ENCODE assay signal across 8 cellular contexts in the genomic region with DNA sequence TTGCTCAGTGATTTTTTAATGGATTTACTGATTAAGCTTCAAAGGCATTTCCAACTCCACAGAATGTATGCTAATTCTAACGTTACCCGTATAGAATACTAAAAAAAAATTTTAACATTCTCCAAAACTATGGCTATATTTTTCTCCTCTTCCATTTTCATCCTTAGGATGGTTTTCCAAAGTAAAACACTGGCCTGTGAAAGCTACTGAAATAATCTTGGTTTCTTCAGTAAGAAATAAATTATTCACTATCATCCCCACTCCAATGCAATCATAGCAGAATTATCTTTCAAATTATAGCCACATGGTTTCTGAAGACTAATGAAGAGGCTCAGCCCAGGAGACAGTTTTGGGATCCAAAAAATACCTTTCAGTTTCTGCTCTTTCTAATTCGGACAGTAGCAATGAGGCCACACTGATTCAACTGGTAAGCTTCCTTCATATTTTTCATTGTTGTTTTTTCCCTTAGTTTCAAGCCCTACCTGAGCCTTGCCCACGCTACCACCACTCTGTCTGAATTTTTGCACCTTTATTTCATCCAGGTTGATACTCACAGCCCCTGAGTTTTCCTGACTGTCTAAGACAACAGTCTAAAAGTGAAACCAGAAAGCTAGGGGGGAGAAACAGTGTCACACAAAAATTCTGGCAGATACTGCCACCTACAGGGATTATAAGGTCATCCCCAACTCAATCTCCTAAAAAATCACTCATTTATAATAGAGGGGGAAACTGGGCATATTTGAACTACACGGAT.
DNase-seq lines count a peak whose midpoint lies in the region; ATAC-seq and TF ChIP-seq lines count a peak whose summit lies in the region.

No MANE protein-coding gene starts in this region.

- H2AFZ ChIP-seq in SU-DHL-6 (ENCODE audit: low read depth, low read length, severe bottlenecking), result no peak overlapping the region

- ATAC-seq in GM18519 (IDR thresholded peaks at IDR 0.05; ENCODE audit: low FRiP score, unreplicated experiment) (peak; percentile 97), HG02938 (IDR thresholded peaks at IDR 0.05; ENCODE audit: unreplicated experiment) (peak; percentile 98)
- ATAC-seq in natural killer cell treated with Interleukin-12 subunit alpha and Interleukin-12 subunit beta and Interleukin-15 and Interleukin-18, amount 100 ng/mL, for 72 hours, result peak in 1 of 2 donors; percentile 73

- no peaks in the 10 kb centered on the region for H4K20me1 ChIP-seq in SU-DHL-6 (ENCODE audit: low read depth, low read length)

- no peak overlapping the region for H3K9ac ChIP-seq in SU-DHL-6 (ENCODE audit: low read length)

- peak in 9 of 14 donors; percentile 14 to 64 (median 37) for DNase-seq in C1 segment of cervical spinal cord (lab: John Stamatoyannopoulos, UW)
- DNase-seq in NCI-H1417 (lab: John Stamatoyannopoulos, UW), result peak; percentile 58 to 85 (median 79)
- DNase-seq in esophagus muscularis mucosa (ENCODE audit: extremely low spot score), result no peak
- no peak for DNase-seq in natural killer cell treated with Interleukin-12 subunit alpha and Interleukin-12 subunit beta and Interleukin-15 and Interleukin-18, amount 100 ng/mL, for 72 hours (ENCODE audit: low spot score)
- no peak for DNase-seq in NCI-H226

- H3K27ac ChIP-seq in SU-DHL-6 (ENCODE audit: low read depth, low read length) (no peak overlapping the region), esophagus muscularis mucosa (replicated peaks in 1 of 4) (peak overlapping the region; percentile 22 to 54 (median 46))

- no peaks in the 10 kb centered on the region for H3F3A ChIP-seq in SU-DHL-6 (ENCODE audit: insufficient read depth)

- H3K27me3 Mint-ChIP-seq in natural killer cell treated with Interleukin-12 subunit alpha and Interleukin-12 subunit beta and Interleukin-15 and Interleukin-18, amount 100 ng/mL, for 72 hours, result no peaks in the 10 kb centered on the region

- H3K4me1 ChIP-seq in esophagus muscularis mucosa, result peaks cover 0 to 9% (median 9%) of the 10 kb centered on the region in 4 donors

- H3K4me3 Mint-ChIP-seq in natural killer cell treated with Interleukin-12 subunit alpha and Interleukin-12 subunit beta and Interleukin-15 and Interleukin-18, amount 100 ng/mL, for 72 hours, result peak overlapping the region; percentile 78

- WGBS in esophagus muscularis mucosa, result 37% methylated on average over 5 of the region's 5 CpGs

- H3K27ac Mint-ChIP-seq in natural killer cell treated with Interleukin-12 subunit alpha and Interleukin-12 subunit beta and Interleukin-15 and Interleukin-18, amount 100 ng/mL, for 72 hours, result no peak overlapping the region

- no peaks in the 10 kb centered on the region for H3K9me3 Mint-ChIP-seq in natural killer cell treated with Interleukin-12 subunit alpha and Interleukin-12 subunit beta and Interleukin-15 and Interleukin-18, amount 100 ng/mL, for 72 hours

- peaks cover 3 to 5% of the 10 kb centered on the region in 2 donors for H3K4me1 Mint-ChIP-seq in natural killer cell treated with Interleukin-12 subunit alpha and Interleukin-12 subunit beta and Interleukin-15 and Interleukin-18, amount 100 ng/mL, for 72 hours (ENCODE audit: low read depth in 2 of 2)

- H3K27me3 ChIP-seq in SU-DHL-6 (ENCODE audit: low read length) (no peaks in the 10 kb centered on the region), esophagus muscularis mucosa (no peaks in the 10 kb centered on the region)

- H3K9me3 ChIP-seq in SU-DHL-6 (ENCODE audit: insufficient read depth, low read length) (no peaks in the 10 kb centered on the region), esophagus muscularis mucosa (no peaks in the 10 kb centered on the region)

- no peaks in the 10 kb centered on the region for H3K9me2 ChIP-seq in SU-DHL-6 (replicated peaks; ENCODE audit: insufficient read depth, low read length)

- intact Hi-C loops in esophagus muscularis mucosa (cut with DNase I), result loop anchor here (5.0 kb wide), 2 partner anchors 457 to 527 kb away; no protein-coding TSS in a partner anchor

- peak overlapping the region; percentile 49 for H3K4me2 ChIP-seq in SU-DHL-6 (ENCODE audit: low read depth, low read length, poor library complexity, severe bottlenecking)

- H3K36me3 Mint-ChIP-seq in natural killer cell treated with Interleukin-12 subunit alpha and Interleukin-12 subunit beta and Interleukin-15 and Interleukin-18, amount 100 ng/mL, for 72 hours, result no peaks in the 10 kb centered on the region

- TF ChIP-seq EP300 in esophagus muscularis mucosa (IDR thresholded peaks at IDR 0.05), result no peak

- no peaks in the 10 kb centered on the region for H3K36me3 ChIP-seq in SU-DHL-6 (ENCODE audit: low read length)
- no peaks in the 10 kb centered on the region for H3K36me3 ChIP-seq in esophagus muscularis mucosa

- TF ChIP-seq CTCF in SU-DHL-6 (IDR thresholded peaks at IDR 0.05; ENCODE audit: insufficient read depth, low read length, poor library complexity, severe bottlenecking), result peak; percentile 70
- TF ChIP-seq CTCF in esophagus muscularis mucosa (IDR thresholded peaks at IDR 0.05), result peak; percentile 58 to 65 (median 64)

- H3K4me3 ChIP-seq in SU-DHL-6 (ENCODE audit: insufficient read depth, low read length, poor library complexity, severe bottlenecking), result no peak overlapping the region
- H3K4me3 ChIP-seq in esophagus muscularis mucosa, result peak overlapping the region; percentile 35 to 53 (median 46)

- no peaks in the 10 kb centered on the region for H3K79me2 ChIP-seq in SU-DHL-6 (ENCODE audit: insufficient read depth, low read length)

- TF ChIP-seq POLR2A in esophagus muscularis mucosa (IDR thresholded peaks at IDR 0.05; ENCODE audit: low read depth), result no peak

Comparison
In these comparisons a context has a peak if more than half of its experiments do, and no peak if none do; other contexts are left out.
1. DNase-seq: peak in C1 segment of cervical spinal cord (9 of 14) and NCI-H1417 (3 of 3); none in esophagus muscularis mucosa (single experiment), natural killer cell treated with Interleukin-12 subunit alpha and Interleukin-12 subunit beta and Interleukin-15 and Interleukin-18, amount 100 ng/mL, for 72 hours (single experiment) and NCI-H226 (single experiment).